In genomic region chr6:149098700-149099276, GRCh38 we compare ENCODE assay signal across 1 cellular context.
A peak's percentile ranks its signal among the peaks of the same experiment; 100 is the strongest.
TF ChIP-seq lines count a peak whose summit lies in the region.

No MANE protein-coding gene starts in this region.

TF ChIP-seq in HEK293, 187 proteins besides CTCF, POLR2A, EP300 and RAD21 (continued from another document and continues in another):
- TF ChIP-seq REPIN1 (tag by site-specific recombination; IDR thresholded peaks at IDR 0.05; ENCODE audit: low read depth) (no peak), ZNF157 (tag by site-specific recombination; IDR thresholded peaks at IDR 0.05) (no peak), KLF17 (tag by site-specific recombination; IDR thresholded peaks at IDR 0.05) (0 out of 2 replicates have a peak, but pooled peaks have one; percentile 22), MYNN (tag by site-specific recombination; IDR thresholded peaks at IDR 0.05; ENCODE audit: borderline replicate concordance) (no peak), ZNF211 (tag by site-specific recombination; IDR thresholded peaks at IDR 0.05; ENCODE audit: low read depth) (no peak), ZNF549 (tag by site-specific recombination; IDR thresholded peaks at IDR 0.05) (0 out of 2 replicates have a peak, but pooled peaks have one; percentile 39), ZBTB17 (tag by site-specific recombination; IDR thresholded peaks at IDR 0.05) (no peak), KLF1 (tag by site-specific recombination; IDR thresholded peaks at IDR 0.05) (no peak), PRDM2 (tag by site-specific recombination; IDR thresholded peaks at IDR 0.05; ENCODE audit: borderline replicate concordance) (no peak), ZNF280D (tag by site-specific recombination; IDR thresholded peaks at IDR 0.05) (0 out of 2 replicates have a peak, but pooled peaks have one; percentile 60), REST (tag by site-specific recombination; IDR thresholded peaks at IDR 0.05) (no peak), ZNF324 (tag by site-specific recombination; IDR thresholded peaks at IDR 0.05) (no peak), ZNF175 (tag by site-specific recombination; IDR thresholded peaks at IDR 0.05) (no peak), ZNF548 (tag by site-specific recombination; IDR thresholded peaks at IDR 0.05) (no peak), KLF16 (tag by site-specific recombination; IDR thresholded peaks at IDR 0.05) (no peak), ZNF692 (tag by site-specific recombination; IDR thresholded peaks at IDR 0.05) (no peak), ZNF510 (tag by site-specific recombination; IDR thresholded peaks at IDR 0.05; ENCODE audit: insufficient replicate concordance) (peak; percentile 27), ZNF571 (tag by site-specific recombination; IDR thresholded peaks at IDR 0.05) (no peak), ZBTB11 (tag by site-specific recombination; conservative IDR thresholded peaks at IDR 0.05; ENCODE audit: low read depth) (no peak), BCL11B (tag by site-specific recombination; IDR thresholded peaks at IDR 0.05; ENCODE audit: low read depth) (no peak), ZNF26 (tag by site-specific recombination; IDR thresholded peaks at IDR 0.05) (no peak), ZNF121 (tag by site-specific recombination; IDR thresholded peaks at IDR 0.05) (no peak), ZBTB20 (tag by site-specific recombination; IDR thresholded peaks at IDR 0.05) (no peak), BCL6B (tag by site-specific recombination; IDR thresholded peaks at IDR 0.05) (no peak), ZNF426 (tag by site-specific recombination; IDR thresholded peaks at IDR 0.05) (no peak), ZNF670 (tag by site-specific recombination; IDR thresholded peaks at IDR 0.05; ENCODE audit: low read depth) (no peak), GLI2 (tag by site-specific recombination; IDR thresholded peaks at IDR 0.05; ENCODE audit: borderline replicate concordance, low read depth) (no peak), ZNF558 (tag by site-specific recombination; IDR thresholded peaks at IDR 0.05) (no peak), ZSCAN23 (tag by site-specific recombination; IDR thresholded peaks at IDR 0.05) (no peak), ZNF416 (tag by site-specific recombination; IDR thresholded peaks at IDR 0.05) (no peak), ZNF248 (tag by site-specific recombination; IDR thresholded peaks at IDR 0.05) (no peak), ZNF785 (tag by site-specific recombination; IDR thresholded peaks at IDR 0.05) (no peak), ZNF664 (tag by site-specific recombination; IDR thresholded peaks at IDR 0.05) (no peak)
